8 cellular contexts compared by ENCODE assay signal in the genomic region with DNA sequence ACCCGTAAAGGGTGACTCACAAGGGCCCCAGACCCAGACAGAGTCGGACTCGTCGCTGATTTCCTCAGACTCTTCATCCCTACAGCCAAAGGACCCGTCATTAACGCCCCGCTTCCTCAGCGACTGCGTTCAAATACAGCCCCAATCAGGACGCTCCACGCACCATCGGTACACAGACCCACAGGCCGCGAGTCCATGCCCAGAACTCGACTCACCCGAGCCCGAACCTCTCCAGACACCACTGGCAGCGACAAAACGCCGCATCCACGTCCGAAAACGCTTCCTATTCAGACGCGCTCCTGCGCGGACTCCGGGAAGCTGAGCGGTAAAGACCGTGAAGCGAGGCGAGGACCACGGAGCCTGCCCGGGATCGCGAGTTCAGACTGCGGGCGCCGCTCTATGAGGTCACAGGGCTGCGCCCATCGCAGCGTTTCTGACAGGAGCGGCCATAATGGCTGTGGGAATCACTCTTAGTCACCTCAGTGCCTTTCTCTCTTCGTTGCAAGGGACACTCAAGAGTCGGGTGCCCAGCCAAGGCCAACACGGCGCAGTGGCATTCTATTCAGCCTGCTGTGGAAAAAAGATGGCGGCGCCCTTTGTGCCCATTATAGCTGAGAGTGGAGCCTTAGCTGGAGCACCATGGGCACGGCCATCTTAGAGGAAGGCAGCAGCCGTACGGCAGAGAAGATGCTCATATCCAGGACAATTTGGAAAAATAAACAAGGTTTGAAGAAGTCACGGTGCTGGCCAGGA. TPM values are rescaled to one million over a fixed set of nuclear protein-coding genes. Genes with fewer than 3 reads are reported as not detected.
DNase-seq lines count a peak whose midpoint lies in the region; ATAC-seq and TF ChIP-seq lines count a peak whose summit lies in the region.

A gene (minus strand): TSS at position 353 of the 753 bp plus-strand sequence. CDS start 2,634 bp downstream, outside the sequence.

- TF ChIP-seq CTCF in DND-41 (IDR thresholded peaks at IDR 0.05; ENCODE audit: borderline replicate concordance, extremely low read depth, low read length, poor library complexity, severe bottlenecking) (no peak), fibroblast of pulmonary artery (IDR thresholded peaks at IDR 0.05; ENCODE audit: low read length, missing control alignments) (no peak)

- H3K27me3 ChIP-seq in DND-41 (ENCODE audit: insufficient read depth, low read length, poor library complexity): no peaks in the 10 kb centered on the region

- H3K4me1 ChIP-seq in DND-41 (ENCODE audit: insufficient read depth, low read length): peaks cover 28% of the 10 kb centered on the region

- H3K4me1 Mint-ChIP-seq in natural killer cell treated with Interleukin-12 subunit alpha and Interleukin-12 subunit beta and Interleukin-15 and Interleukin-18, amount 100 ng/mL, for 72 hours (ENCODE audit: low read depth in 2 of 2): peaks cover 24 to 28% of the 10 kb centered on the region in 2 donors

- peaks cover 77% of the 10 kb centered on the region for H3K36me3 Mint-ChIP-seq in natural killer cell treated with Interleukin-12 subunit alpha and Interleukin-12 subunit beta and Interleukin-15 and Interleukin-18, amount 100 ng/mL, for 72 hours

- peaks cover 60% of the 10 kb centered on the region for H3K79me2 ChIP-seq in DND-41 (ENCODE audit: insufficient read depth, low read length)

- ATAC-seq in DND-41 (ENCODE audit: insufficient read depth, low read depth) (peak; percentile 89), GM21737 (IDR thresholded peaks at IDR 0.05; ENCODE audit: unreplicated experiment) (peak; percentile 87)
- ATAC-seq in natural killer cell treated with Interleukin-12 subunit alpha and Interleukin-12 subunit beta and Interleukin-15 and Interleukin-18, amount 100 ng/mL, for 72 hours: peak; percentile 97

- H3K27ac Mint-ChIP-seq in natural killer cell treated with Interleukin-12 subunit alpha and Interleukin-12 subunit beta and Interleukin-15 and Interleukin-18, amount 100 ng/mL, for 72 hours: peak within 1 kb of the TSS; percentile 92 to 94

- no peaks in the 10 kb centered on the region for H4K20me1 ChIP-seq in DND-41 (ENCODE audit: insufficient read depth, low read length)

- peaks cover 17% of the 10 kb centered on the region for H3K9me3 Mint-ChIP-seq in natural killer cell treated with Interleukin-12 subunit alpha and Interleukin-12 subunit beta and Interleukin-15 and Interleukin-18, amount 100 ng/mL, for 72 hours

- H3K4me2 ChIP-seq in DND-41 (ENCODE audit: insufficient read depth, low read length): peak within 1 kb of the TSS; percentile 66

- H3K4me3 Mint-ChIP-seq in natural killer cell treated with Interleukin-12 subunit alpha and Interleukin-12 subunit beta and Interleukin-15 and Interleukin-18, amount 100 ng/mL, for 72 hours: peak within 1 kb of the TSS; percentile 98

- H3K36me3 ChIP-seq in DND-41 (ENCODE audit: insufficient read depth, low read length): peaks cover 66% of the 10 kb centered on the region

- DNase-seq in DND-41 (peak; percentile 90), KG1 (lab: John Stamatoyannopoulos, UW) (peak; percentile 82), RPMI8226 (peak; percentile 88), fibroblast of pulmonary artery (ENCODE audit: low read depth) (peak; percentile 89)
- DNase-seq in activated effector memory CD4-positive, alpha-beta T cell treated with Interleukin-2 at 50 U/mL for 16 hours: peak; percentile 75
- DNase-seq in natural killer cell treated with Interleukin-12 subunit alpha and Interleukin-12 subunit beta and Interleukin-15 and Interleukin-18, amount 100 ng/mL, for 72 hours (ENCODE audit: low spot score): peak; percentile 88
- peak; percentile 62 to 92 (median 79) for DNase-seq in stimulated activated naive CD4-positive, alpha-beta T cell (lab: John Stamatoyannopoulos, UW)

- H3K4me3 ChIP-seq in DND-41 (ENCODE audit: low read depth in 1 of 2, low read length in 2 of 2) (peak within 1 kb of the TSS; percentile 68 to 87), fibroblast of pulmonary artery (replicated peaks; ENCODE audit: low read depth, low read length) (peak within 1 kb of the TSS; percentile 96)

- peak within 1 kb of the TSS; percentile 84 for H3K9ac ChIP-seq in DND-41 (ENCODE audit: low read depth, low read length)

- H3K27me3 Mint-ChIP-seq in natural killer cell treated with Interleukin-12 subunit alpha and Interleukin-12 subunit beta and Interleukin-15 and Interleukin-18, amount 100 ng/mL, for 72 hours: no peaks in the 10 kb centered on the region

- peak within 1 kb of the TSS; percentile 96 for H2AFZ ChIP-seq in DND-41 (ENCODE audit: low read depth, low read length)

- peak within 1 kb of the TSS; percentile 89 for H3K27ac ChIP-seq in DND-41 (ENCODE audit: low read length)

- H3K9me3 ChIP-seq in DND-41 (ENCODE audit: insufficient read depth, low read length, severe bottlenecking): peaks cover 51% of the 10 kb centered on the region

RNA-seq across cellular contexts. Expression of the gene that starts here (rescaled TPM):
- total RNA-seq in natural killer cell treated with Interleukin-12 subunit alpha and Interleukin-12 subunit beta and Interleukin-15 and Interleukin-18, amount 100 ng/mL, for 72 hours: 10 to 100 TPM in 1 of 2 donors, 1 to 10 TPM in 1; 7.2 to 14.7 TPM

Comparison
In these comparisons a context has a peak if more than half of its experiments do, and no peak if none do; other contexts are left out.
1. Peak in every context shown above with its lines: DNase-seq, ATAC-seq, H3K4me3 ChIP-seq and H3K27ac ChIP-seq.